Comparison of ENCODE assay signal across 21 cellular contexts in the genomic region with DNA sequence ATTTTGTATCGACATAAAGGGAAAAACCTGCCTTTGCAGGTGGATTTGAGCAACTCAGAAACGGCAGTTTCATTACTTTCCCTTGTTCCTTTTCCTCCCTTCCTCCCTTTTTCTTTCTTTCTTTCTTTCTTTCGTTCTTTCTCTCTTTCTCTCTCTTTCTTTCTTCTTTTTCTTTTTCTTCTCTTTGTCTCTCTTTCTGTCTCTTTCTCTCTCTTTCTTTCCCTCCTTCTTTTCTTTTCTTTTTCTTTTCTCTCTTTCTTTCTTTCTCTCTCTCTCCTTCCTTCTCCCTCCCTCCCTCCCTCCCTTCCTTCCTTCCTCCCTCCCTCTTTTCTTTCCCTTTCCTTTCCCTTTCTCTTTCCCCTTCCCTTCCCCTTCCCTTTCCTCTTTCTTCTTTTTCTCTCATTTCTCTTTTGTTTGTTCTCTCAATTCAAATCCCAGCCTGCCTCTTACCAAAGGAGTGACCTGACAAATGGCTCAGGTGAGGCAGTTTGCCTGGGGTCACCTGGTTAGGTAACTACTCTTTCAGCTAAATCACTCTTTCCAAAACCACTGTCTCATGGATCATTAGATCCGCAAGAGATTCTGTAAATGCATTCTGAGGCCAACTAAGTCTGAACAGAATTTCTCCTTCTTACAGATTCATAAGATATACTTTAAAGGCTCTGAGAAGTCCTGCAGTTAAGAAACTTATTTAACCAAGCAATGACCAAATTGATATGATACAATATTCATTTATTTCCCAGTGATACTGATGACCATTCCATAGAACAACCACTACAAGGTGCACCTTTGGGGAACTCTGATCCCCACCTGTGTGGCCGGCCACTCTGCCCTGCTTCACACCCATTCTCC.
A peak's percentile ranks its signal among the peaks of the same experiment; 100 is the strongest.
DNase-seq lines count a peak whose midpoint lies in the region; ATAC-seq, FAIRE-seq and TF ChIP-seq lines count a peak whose summit lies in the region.
"Had no signal": no experiment of that assay in that cellular context is flagged by ENCODE, and none has a peak within 500 bp of the region (broad histone marks: within the 10 kb centered on the region; RNA-seq: fewer than 3 reads in every experiment).

No MANE protein-coding gene starts in this region.

- CTCF ChIA-PET in CD8-positive, alpha-beta T cell (lab: Charles Lee) = no interaction called here
- CTCF ChIA-PET in K562 (lab: Yijun Ruan, JAX; ENCODE audit: low intra/inter-chr PET ratio) = no interaction called here

- POLR2A ChIA-PET in CD8-positive, alpha-beta T cell (lab: Charles Lee) = no interaction called here
- POLR2A ChIA-PET in K562 (lab: Yijun Ruan, JAX) = no interaction called here

- DNase-seq in cardiac septum (ENCODE audit: low spot score) (peak; percentile 20), left ventricle myocardium inferior (no peak), K562 (ENCODE audit: extremely low read depth in 1 of 4, low spot score in 3 of 4) (no peak), vagina (ENCODE audit: extremely low spot score in 2 of 2) (no peak), MV-4-11 (lab: John Stamatoyannopoulos, UW) (no peak), prostate gland (ENCODE audit: low spot score) (no peak)
- DNase-seq in CD8-positive, alpha-beta T cell = no peak
- DNase-seq: 8988T; ACHN; Caco-2; Calu3; CD4-positive, alpha-beta T cell; DMS79 treated with DMSO at 0.1 percent for 48 hours; GF-D8 had no signal

- no TSS peak for BruUV-seq in K562 (replicated peaks; lab: Mats Ljungman, UMichigan)

- no peak for TF ChIP-seq RAD21 in K562 (CRISPR knock-in tag; conservative IDR thresholded peaks at IDR 0.05 in 1 of 2, IDR thresholded peaks at IDR 0.05 in 1 of 2)

- FAIRE-seq in K562 (lab: Jason Lieb, UNC) = no peak
- FAIRE-seq: A204.1, D721Med, G401.6, GM12891, GM19239 had no signal

- peaks cover 11% of the 10 kb centered on the region for H3K36me3 ChIP-seq in left ventricle myocardium inferior
- no peaks in the 10 kb centered on the region for H3K36me3 ChIP-seq in CD8-positive, alpha-beta T cell (ENCODE audit: insufficient read depth, low read length)
- H3K36me3 ChIP-seq in K562 (ENCODE audit: control insufficient read depth, insufficient read depth, low read length) = peaks cover 7% of the 10 kb centered on the region; the same call in 1 of the 3 replicates
- no peaks in the 10 kb centered on the region for H3K36me3 ChIP-seq in vagina
- no peaks in the 10 kb centered on the region for H3K36me3 ChIP-seq in prostate gland
- H3K36me3 ChIP-seq: BLaER1 treated with 17β-estradiol and CSF1 and Interleukin-3, amounts not matched to agents 10 nM and 100 nM had no signal

- TF ChIP-seq EP300 in K562 (IDR thresholded peaks at IDR 0.05; ENCODE audit: low read length) = no peak

- no peaks in the 10 kb centered on the region for H3K9me1 ChIP-seq in K562 (ENCODE audit: control insufficient read depth, insufficient read depth, low read length)

- H3K9me3 ChIP-seq in left ventricle myocardium inferior (replicated peaks) (no peaks in the 10 kb centered on the region), K562 (replicated peaks; ENCODE audit: control insufficient read depth, insufficient read depth, low read depth, low read length) (0 out of 2 replicates have a peak, but pooled peaks cover 2% of the 10 kb centered on the region), vagina (no peaks in the 10 kb centered on the region), prostate gland (no peaks in the 10 kb centered on the region)
- no peaks in the 10 kb centered on the region for H3K9me3 ChIP-seq in CD8-positive, alpha-beta T cell (ENCODE audit: low read length)
- H3K9me3 ChIP-seq: Caco-2 had no signal

- no peak overlapping the region for H3K4me3 Mint-ChIP-seq in CD8-positive, alpha-beta T cell
- H3K4me3 Mint-ChIP-seq: CD4-positive, alpha-beta T cell had no signal

- intact Hi-C loops in cardiac septum (cut with DNase I) (no loop called here), left ventricle myocardium inferior (cut with micrococcal nuclease) (no loop called here), K562 (cut with micrococcal nuclease) (no loop called here), vagina (cut with DNase I) (no loop called here), prostate gland (cut with DNase I) (no loop called here)
- intact Hi-C loops in CD8-positive, alpha-beta T cell (cut with DNase I, micrococcal nuclease) = no loop called here

- TF ChIP-seq CTCF in left ventricle myocardium inferior (IDR thresholded peaks at IDR 0.05; ENCODE audit: borderline replicate concordance) (no peak), K562 (IDR thresholded peaks at IDR 0.05 in 2 of 3, conservative IDR thresholded peaks at IDR 0.05 in 1 of 3; ENCODE audit: insufficient read depth in 2 of 3, low read depth in 1 of 3, low read length in 3 of 3) (no peak), vagina (IDR thresholded peaks at IDR 0.05) (no peak), prostate gland (IDR thresholded peaks at IDR 0.05) (no peak)
- peak; percentile 19 for TF ChIP-seq CTCF in CD8-positive, alpha-beta T cell (IDR thresholded peaks at IDR 0.05)

- no peak overlapping the region for H3K27ac Mint-ChIP-seq in CD8-positive, alpha-beta T cell
- H3K27ac Mint-ChIP-seq: CD4-positive, alpha-beta T cell had no signal

- H3K27me3 ChIP-seq in left ventricle myocardium inferior (ENCODE audit: low read depth) (no peaks in the 10 kb centered on the region), K562 (ENCODE audit: control insufficient read depth in 2 of 2, insufficient read depth in 2 of 2, low read length in 2 of 2) (no peaks in the 10 kb centered on the region), vagina (no peaks in the 10 kb centered on the region), prostate gland (replicated peaks; ENCODE audit: insufficient read depth) (no peaks in the 10 kb centered on the region)
- H3K27me3 ChIP-seq in CD8-positive, alpha-beta T cell (ENCODE audit: insufficient read depth, low read length) = no peaks in the 10 kb centered on the region
- H3K27me3 ChIP-seq: BLaER1 treated with 17β-estradiol and CSF1 and Interleukin-3, amounts not matched to agents 10 nM and 100 nM had no signal

- H3K4me1 Mint-ChIP-seq in CD8-positive, alpha-beta T cell (ENCODE audit: low read depth) = no peaks in the 10 kb centered on the region

- peaks cover 4% of the 10 kb centered on the region for H3K9me3 Mint-ChIP-seq in CD8-positive, alpha-beta T cell

- H3K36me3 Mint-ChIP-seq in CD8-positive, alpha-beta T cell = no peaks in the 10 kb centered on the region

- no peak overlapping the region for H2AFZ ChIP-seq in K562 (ENCODE audit: low read depth, low read length)

- H3K4me2 ChIP-seq in K562 (ENCODE audit: insufficient read depth, low read length) = no peak overlapping the region
- H3K4me2 ChIP-seq: BLaER1 treated with 17β-estradiol and CSF1 and Interleukin-3, amounts not matched to agents 10 nM and 100 nM had no signal

- H3K27me3 Mint-ChIP-seq in CD8-positive, alpha-beta T cell (ENCODE audit: low read depth) = peaks cover 49% of the 10 kb centered on the region

- no peak overlapping the region for H3K27ac ChIP-seq in left ventricle myocardium inferior (replicated peaks)
- H3K27ac ChIP-seq in CD8-positive, alpha-beta T cell (ENCODE audit: low read depth, low read length) = no peak overlapping the region
- H3K27ac ChIP-seq in K562 (ENCODE audit: extremely low read depth, low read depth, low read length) = no peak overlapping the region
- no peak overlapping the region for H3K27ac ChIP-seq in vagina
- no peak overlapping the region for H3K27ac ChIP-seq in prostate gland
- H3K27ac ChIP-seq: BLaER1 treated with 17β-estradiol and CSF1 and Interleukin-3, amounts not matched to agents 10 nM and 100 nM; C4-2B had no signal

- no peaks in the 10 kb centered on the region for H3K79me2 ChIP-seq in K562 (ENCODE audit: control insufficient read depth, insufficient read depth, low read length)

- H3K9ac ChIP-seq in K562 (ENCODE audit: insufficient read depth in 1 of 2, low read depth in 2 of 2, low read length in 2 of 2) = no peak overlapping the region
- H3K9ac ChIP-seq: BLaER1 treated with 17β-estradiol and CSF1 and Interleukin-3, amounts not matched to agents 10 nM and 100 nM had no signal

- no peaks in the 10 kb centered on the region for H3K4me1 ChIP-seq in left ventricle myocardium inferior
- H3K4me1 ChIP-seq in CD8-positive, alpha-beta T cell (ENCODE audit: insufficient read depth, low read length) = no peaks in the 10 kb centered on the region
- H3K4me1 ChIP-seq in K562 (replicated peaks in 1 of 2; ENCODE audit: control insufficient read depth in 2 of 2, insufficient read depth in 2 of 2, low read length in 2 of 2) = no peaks in the 10 kb centered on the region; a peak in 1 of 5 replicates
- no peaks in the 10 kb centered on the region for H3K4me1 ChIP-seq in vagina
- H3K4me1 ChIP-seq in prostate gland (replicated peaks) = no peaks in the 10 kb centered on the region
- H3K4me1 ChIP-seq: BLaER1 treated with 17β-estradiol and CSF1 and Interleukin-3, amounts not matched to agents 10 nM and 100 nM; Caco-2 had no signal

- WGBS in K562 (ENCODE audit: insufficient coverage, low coverage, missing lambda C conversion rate) = 55% methylated on average over 5 of the region's 5 CpGs
- WGBS in prostate gland = 69% methylated on average over 5 of the region's 5 CpGs

- TF ChIP-seq POLR2A in K562 (conservative IDR thresholded peaks at IDR 0.05) (no peak), vagina (IDR thresholded peaks at IDR 0.05) (no peak), prostate gland (IDR thresholded peaks at IDR 0.05) (no peak)

- ATAC-seq in CD8-positive, alpha-beta T cell = no peak
- ATAC-seq in K562 = no peak

- H3K4me3 ChIP-seq in left ventricle myocardium inferior (no peak overlapping the region), K562 (no peak overlapping the region), vagina (no peak overlapping the region), prostate gland (no peak overlapping the region)
- H3K4me3 ChIP-seq in CD8-positive, alpha-beta T cell (ENCODE audit: low read depth, low read length) = no peak overlapping the region
- H3K4me3 ChIP-seq: BLaER1 treated with 17β-estradiol and CSF1 and Interleukin-3, amounts not matched to agents 10 nM and 100 nM had no signal

- in situ Hi-C loops in K562 (cut with MboI) = no loop called here

- 0 out of 2 replicates have a peak, but pooled peaks cover 4% of the 10 kb centered on the region for H4K20me1 ChIP-seq in K562 (replicated peaks; ENCODE audit: control insufficient read depth, insufficient read depth, low read length)

TF ChIP-seq in K562, 482 proteins besides CTCF, POLR2A, EP300 and RAD21 (continues in another document):
- TF ChIP-seq, protein P1, sequence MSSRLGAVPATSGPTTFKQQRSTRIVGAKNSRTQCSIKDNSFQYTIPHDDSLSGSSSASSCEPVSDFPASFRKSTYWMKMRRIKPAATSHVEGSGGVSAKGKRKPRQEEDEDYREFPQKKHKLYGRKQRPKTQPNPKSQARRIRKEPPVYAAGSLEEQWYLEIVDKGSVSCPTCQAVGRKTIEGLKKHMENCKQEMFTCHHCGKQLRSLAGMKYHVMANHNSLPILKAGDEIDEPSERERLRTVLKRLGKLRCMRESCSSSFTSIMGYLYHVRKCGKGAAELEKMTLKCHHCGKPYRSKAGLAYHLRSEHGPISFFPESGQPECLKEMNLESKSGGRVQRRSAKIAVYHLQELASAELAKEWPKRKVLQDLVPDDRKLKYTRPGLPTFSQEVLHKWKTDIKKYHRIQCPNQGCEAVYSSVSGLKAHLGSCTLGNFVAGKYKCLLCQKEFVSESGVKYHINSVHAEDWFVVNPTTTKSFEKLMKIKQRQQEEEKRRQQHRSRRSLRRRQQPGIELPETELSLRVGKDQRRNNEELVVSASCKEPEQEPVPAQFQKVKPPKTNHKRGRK (tag; IDR thresholded peaks at IDR 0.05) = peak; percentile 93
- TF ChIP-seq CBFB (CRISPR knock-in tag; IDR thresholded peaks at IDR 0.05) = no peak
